18 cellular contexts compared by ENCODE assay signal in the genomic region with DNA sequence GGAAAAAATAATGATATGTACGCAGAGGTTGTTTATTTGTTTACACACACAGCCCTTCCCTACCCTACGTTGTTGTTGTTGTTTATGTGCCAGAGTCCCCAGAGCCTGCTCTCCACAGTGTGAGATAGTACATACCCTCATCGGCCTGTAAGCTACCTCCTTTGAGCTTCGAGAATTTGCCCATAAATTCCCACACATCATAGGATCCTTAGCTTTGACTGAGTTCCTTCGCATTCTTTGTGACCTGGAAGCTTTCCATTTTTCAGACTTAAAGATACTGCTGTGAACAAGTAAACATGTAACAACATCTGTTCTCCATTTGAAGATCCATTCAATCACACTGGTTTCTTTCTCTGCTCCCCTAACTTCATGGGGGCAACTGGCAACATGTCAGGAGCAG.
DNase-seq lines count a peak whose midpoint lies in the region; ATAC-seq and TF ChIP-seq lines count a peak whose summit lies in the region.
"Had no signal": no experiment of that assay in that cellular context is flagged by ENCODE, and none has a peak within 500 bp of the region (broad histone marks: within the 10 kb centered on the region; RNA-seq: fewer than 3 reads in every experiment).

No MANE protein-coding gene starts in this region.

- ATAC-seq in Right ventricle myocardium superior (ENCODE audit: poor library complexity): no peak

- H3K9ac ChIP-seq in H9 (ENCODE audit: extremely low read depth, insufficient read length, low read length): no peak overlapping the region
- H3K9ac ChIP-seq in smooth muscle cell (ENCODE audit: low read depth): no peak overlapping the region
- H3K9ac ChIP-seq: GM23248, KMS-11 had no signal

- H3T11ph ChIP-seq in H9 (ENCODE audit: low read length): no peak overlapping the region

- H3K4me1 ChIP-seq in H9 (ENCODE audit: insufficient read depth, low read length): no peaks in the 10 kb centered on the region
- H3K4me1 ChIP-seq in mesodermal cell (ENCODE audit: control insufficient read depth, insufficient read depth, low read length, poor library complexity, severe bottlenecking): peaks cover 4% of the 10 kb centered on the region
- no peaks in the 10 kb centered on the region for H3K4me1 ChIP-seq in smooth muscle cell (ENCODE audit: low read depth)

- H3K18ac ChIP-seq in H9 (ENCODE audit: insufficient read length, low read depth, low read length): no peak overlapping the region

- H3K4me2 ChIP-seq in H9 (ENCODE audit: insufficient read depth, insufficient read length, low read length) (no peak overlapping the region), smooth muscle cell (peak overlapping the region; percentile 11)
- H3K4me2 ChIP-seq: KMS-11 had no signal

- no peak overlapping the region for H2BK12ac ChIP-seq in H9 (ENCODE audit: insufficient read length, low read depth, low read length)

- no peaks in the 10 kb centered on the region for H3F3A ChIP-seq in smooth muscle cell (ENCODE audit: low read depth)

- H3K79me1 ChIP-seq in H9 (ENCODE audit: insufficient read depth, low read depth, low read length, poor library complexity, severe bottlenecking): no peaks in the 10 kb centered on the region

- no peaks in the 10 kb centered on the region; a peak in 2 of 5 replicates for H3K9me3 Mint-ChIP-seq in H9
- peaks cover 7% of the 10 kb centered on the region for H3K9me3 Mint-ChIP-seq in dendritic cell treated with granulocyte-macrophage colony-stimulating factor and Interleukin-4, amounts not matched to agents 40 ng/mL and 50 ng/mL, for 4 days

- no peak overlapping the region for H3K14ac ChIP-seq in H9 (ENCODE audit: insufficient read depth, low read length)

- no peak overlapping the region for H2BK5ac ChIP-seq in H9 (ENCODE audit: insufficient read length, low read length)

- H3K4me1 Mint-ChIP-seq in H9: peaks cover 13 to 17% of the 10 kb centered on the region in 2 experiments
- H3K4me1 Mint-ChIP-seq in dendritic cell treated with granulocyte-macrophage colony-stimulating factor and Interleukin-4, amounts not matched to agents 40 ng/mL and 50 ng/mL, for 4 days (ENCODE audit: low read depth): peaks cover 40% of the 10 kb centered on the region

- no peak overlapping the region for H3K4me3 ChIP-seq in mesodermal cell (ENCODE audit: extremely low read depth, insufficient read depth, low read length, poor library complexity, severe bottlenecking)
- H3K4me3 ChIP-seq in smooth muscle cell: no peak overlapping the region
- H3K4me3 ChIP-seq: GM23248 had no signal

- no peak overlapping the region for H4K5ac ChIP-seq in H9 (ENCODE audit: insufficient read length, low read depth, low read length)

- H3K27ac Mint-ChIP-seq in H9: no peak overlapping the region; a peak in 1 of 7 replicates
- peak overlapping the region; percentile 20 for H3K27ac Mint-ChIP-seq in dendritic cell treated with granulocyte-macrophage colony-stimulating factor and Interleukin-4, amounts not matched to agents 40 ng/mL and 50 ng/mL, for 4 days
- H3K27ac Mint-ChIP-seq: CD14-positive monocyte had no signal

- H3K36me3 ChIP-seq in mesodermal cell (ENCODE audit: control insufficient read depth, insufficient read depth, low read length) (no peaks in the 10 kb centered on the region), smooth muscle cell (ENCODE audit: low read depth) (no peaks in the 10 kb centered on the region)

- H3K79me2 ChIP-seq in H9 (ENCODE audit: insufficient read depth, low read length) (no peaks in the 10 kb centered on the region), smooth muscle cell (ENCODE audit: low read depth) (no peaks in the 10 kb centered on the region)

- H3K27me3 Mint-ChIP-seq in H9 (ENCODE audit: low read depth): no peaks in the 10 kb centered on the region
- no peaks in the 10 kb centered on the region for H3K27me3 Mint-ChIP-seq in dendritic cell treated with granulocyte-macrophage colony-stimulating factor and Interleukin-4, amounts not matched to agents 40 ng/mL and 50 ng/mL, for 4 days

- no peak overlapping the region for H4K8ac ChIP-seq in H9 (replicated peaks; ENCODE audit: insufficient read length, low read depth, low read length)

- no peak overlapping the region for H4K91ac ChIP-seq in H9 (ENCODE audit: insufficient read length, low read depth, low read length)

- H2BK120ac ChIP-seq in H9 (ENCODE audit: low read depth, low read length, poor library complexity, severe bottlenecking): no peak overlapping the region

- H3K9me3 ChIP-seq in H9 (ENCODE audit: control insufficient read depth, low read depth, low read length) (no peaks in the 10 kb centered on the region), mesodermal cell (ENCODE audit: control insufficient read depth, low read length) (no peaks in the 10 kb centered on the region), smooth muscle cell (replicated peaks; ENCODE audit: low read depth) (no peaks in the 10 kb centered on the region)
- H3K9me3 ChIP-seq: Caco-2 had no signal

- no peak overlapping the region for H2AK5ac ChIP-seq in H9 (ENCODE audit: insufficient read length, low read length)

- no peak overlapping the region for H3K23ac ChIP-seq in H9 (ENCODE audit: insufficient read length, low read depth, low read length)

- no peaks in the 10 kb centered on the region for H3K23me2 ChIP-seq in H9 (ENCODE audit: insufficient read length, low read depth, low read length, poor library complexity, severe bottlenecking)

- intact Hi-C loops in dendritic cell treated with granulocyte-macrophage colony-stimulating factor and Interleukin-4, amounts not matched to agents 40 ng/mL and 50 ng/mL, for 4 days (cut with micrococcal nuclease): no loop called here
- intact Hi-C loops in Right ventricle myocardium superior (cut with DNase I): no loop called here

- H3K27ac ChIP-seq in H9 (ENCODE audit: insufficient read length, low read depth, low read length): no peak overlapping the region
- H3K27ac ChIP-seq in mesodermal cell (ENCODE audit: low read depth, low read length, severe bottlenecking): peak overlapping the region; percentile 41
- H3K27ac ChIP-seq in smooth muscle cell (ENCODE audit: low read depth): no peak overlapping the region
- H3K27ac ChIP-seq: GM23248, KMS-11 had no signal

- no peak overlapping the region for H2BK20ac ChIP-seq in H9 (ENCODE audit: low read depth, low read length, poor library complexity, severe bottlenecking)

- H3K36me3 Mint-ChIP-seq in H9 (ENCODE audit: insufficient read depth in 1 of 3, low read depth in 3 of 3): no peaks in the 10 kb centered on the region
- H3K36me3 Mint-ChIP-seq in dendritic cell treated with granulocyte-macrophage colony-stimulating factor and Interleukin-4, amounts not matched to agents 40 ng/mL and 50 ng/mL, for 4 days (ENCODE audit: low read depth): no peaks in the 10 kb centered on the region

- no peak overlapping the region for H3K56ac ChIP-seq in H9 (ENCODE audit: insufficient read length, low read depth, low read length)

- H3K27me3 ChIP-seq in H9 (ENCODE audit: insufficient read depth, low read length) (no peaks in the 10 kb centered on the region), smooth muscle cell (ENCODE audit: low read depth) (no peaks in the 10 kb centered on the region)

- WGBS in H9 (ENCODE audit: extremely low coverage, insufficient read length, low lambda C conversion rate): no CpG with 5 or more reads among the region's 5 CpGs
- WGBS in mesodermal cell (ENCODE audit: insufficient coverage in 2 of 2), 2 experiments: 83 to 90% methylated on average over 2 to 3 of the region's 5 CpGs
- 36% methylated on average over 5 of the region's 5 CpGs for WGBS in smooth muscle cell (ENCODE audit: low lambda C conversion rate)

- TF ChIP-seq CTCF in H9 (conservative IDR thresholded peaks at IDR 0.05) (no peak), smooth muscle cell (IDR thresholded peaks at IDR 0.05; ENCODE audit: borderline replicate concordance, insufficient read depth, poor library complexity, severe bottlenecking) (no peak)

- H4K20me1 ChIP-seq in H9 (ENCODE audit: control insufficient read depth, insufficient read depth, insufficient read length) (no peaks in the 10 kb centered on the region), smooth muscle cell (ENCODE audit: low read depth) (no peaks in the 10 kb centered on the region)

- H3K4me3 Mint-ChIP-seq in H9: no peak overlapping the region
- no peak overlapping the region for H3K4me3 Mint-ChIP-seq in dendritic cell treated with granulocyte-macrophage colony-stimulating factor and Interleukin-4, amounts not matched to agents 40 ng/mL and 50 ng/mL, for 4 days
- H3K4me3 Mint-ChIP-seq: CD14-positive monocyte had no signal

- peak; percentile 18 for DNase-seq in H9
- no peak for DNase-seq in smooth muscle cell (lab: John Stamatoyannopoulos, UW; ENCODE audit: unreplicated experiment)
- DNase-seq in Right ventricle myocardium superior: no peak
- DNase-seq in CD1c-positive myeloid dendritic cell (ENCODE audit: extremely low spot score): no peak
- DNase-seq in H4 (ENCODE audit: low spot score): no peak
- DNase-seq: ACHN, AML-193, Caco-2, GM23248, NCI-H1436, NCI-H2029 treated with DMSO at 0.1 percent for 48 hours, NCI-H2171 treated with DMSO at 0.1 percent for 48 hours, NCI-H446 treated with DMSO at 0.1 percent for 48 hours, OCI-M1 had no signal

- no peak overlapping the region for H2BK15ac ChIP-seq in H9 (ENCODE audit: low read depth, low read length)

- no peak overlapping the region for H3K4ac ChIP-seq in H9 (ENCODE audit: low read depth, low read length)

- no peak overlapping the region for H2AFZ ChIP-seq in H9 (ENCODE audit: low read length)
- H2AFZ ChIP-seq in smooth muscle cell (ENCODE audit: low read depth): peak overlapping the region; percentile 4
- H2AFZ ChIP-seq: GM23248 had no signal
